ENCODE assay signal across 22 cellular contexts in the genomic region with DNA sequence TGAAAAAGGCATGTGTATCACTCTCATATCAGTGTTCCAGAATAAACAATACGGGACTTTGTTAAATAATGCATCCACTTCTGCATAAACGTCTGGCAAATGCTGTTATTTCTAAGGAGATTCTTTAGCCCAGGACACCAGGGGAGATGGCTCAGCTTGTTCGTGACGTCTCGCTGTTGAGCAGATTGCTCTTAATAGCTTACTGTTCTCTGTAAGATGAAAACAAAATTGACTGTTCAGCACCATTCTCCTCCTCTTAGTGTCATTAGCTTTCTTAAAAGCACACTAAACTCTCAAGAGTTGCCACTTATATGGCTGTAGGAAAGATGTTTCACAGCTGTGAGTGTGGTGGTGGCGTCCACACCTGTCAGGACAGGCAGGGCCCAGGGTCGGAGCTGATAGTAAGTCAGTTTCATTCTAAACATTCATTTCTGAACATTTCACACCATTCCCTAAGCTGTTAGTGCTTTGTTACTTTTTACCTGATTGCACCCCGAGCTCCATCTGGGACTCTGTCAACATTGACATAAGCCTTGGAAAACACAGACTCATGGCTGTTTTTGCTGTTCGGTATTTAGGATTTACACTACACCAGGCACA.
DNase-seq lines count a peak whose midpoint lies in the region; TF ChIP-seq lines count a peak whose summit lies in the region.
"Had no signal": no experiment of that assay in that cellular context is flagged by ENCODE, and none has a peak within 500 bp of the region (broad histone marks: within the 10 kb centered on the region; RNA-seq: fewer than 3 reads in every experiment).

No MANE protein-coding gene starts in this region.

- H3K9me2 ChIP-seq in hepatocyte (replicated peaks; ENCODE audit: insufficient read depth) = no peaks in the 10 kb centered on the region

- H3K36me3 ChIP-seq in hepatocyte (replicated peaks; ENCODE audit: insufficient read depth, low read depth) = no peaks in the 10 kb centered on the region
- no peaks in the 10 kb centered on the region for H3K36me3 ChIP-seq in Caco-2 (ENCODE audit: control insufficient read depth, insufficient read depth, low read length)
- H3K36me3 ChIP-seq: BE2C, vagina had no signal

- H3K9me3 ChIP-seq in hepatocyte (ENCODE audit: low read depth) = no peaks in the 10 kb centered on the region
- no peaks in the 10 kb centered on the region for H3K9me3 ChIP-seq in Caco-2
- H3K9me3 ChIP-seq: BE2C, vagina had no signal

- H3K9me3 Mint-ChIP-seq in Caco-2 (ENCODE audit: unreplicated experiment) = no peaks in the 10 kb centered on the region
- H3K9me3 Mint-ChIP-seq: central memory CD8-positive, alpha-beta T cell had no signal

- no peak overlapping the region for H2AFZ ChIP-seq in hepatocyte
- H2AFZ ChIP-seq: parathyroid adenoma had no signal

- H3K27ac Mint-ChIP-seq in Caco-2 (ENCODE audit: unreplicated experiment) = no peak overlapping the region
- H3K27ac Mint-ChIP-seq: H9 had no signal

- H3K27ac ChIP-seq in hepatocyte (peak overlapping the region; percentile 58), substantia nigra (ENCODE audit: low read depth, low read length, poor library complexity, severe bottlenecking) (peak overlapping the region; percentile 41)
- H3K27ac ChIP-seq: parathyroid adenoma, SK-N-MC, vagina had no signal

- H3K4me3 Mint-ChIP-seq in Caco-2 (ENCODE audit: unreplicated experiment) = no peak overlapping the region
- H3K4me3 Mint-ChIP-seq: central memory CD8-positive, alpha-beta T cell; H9 had no signal

- peaks cover 34% of the 10 kb centered on the region for H3K36me3 Mint-ChIP-seq in Caco-2 (ENCODE audit: insufficient read depth, unreplicated experiment)

- peaks cover 26% of the 10 kb centered on the region for H3K4me1 Mint-ChIP-seq in Caco-2 (ENCODE audit: low read depth, unreplicated experiment)

- peaks cover 6% of the 10 kb centered on the region for H3K79me2 ChIP-seq in hepatocyte

- POLR2A ChIA-PET in Caco-2 (lab: Charles Lee) = interaction anchor here (0.6 to 1.2 kb wide), 2 partner anchors 19 to 29 kb away, joined by 3 to 6 read pairs; no protein-coding TSS in a partner anchor

- H3K4me2 ChIP-seq in hepatocyte = peak overlapping the region; percentile 45

- DNase-seq in NCI-H1436 (lab: John Stamatoyannopoulos, UW) (peak; percentile 11), NCI-H1436 treated with DMSO at 0.1 percent for 48 hours (lab: John Stamatoyannopoulos, UW) (no peak), NCI-H69 (lab: John Stamatoyannopoulos, UW) (peak; percentile 84), hepatocyte (ENCODE audit: low spot score) (peak; percentile 32), substantia nigra (lab: John Stamatoyannopoulos, UW) (peak in 1 of 49 donors; percentile 25), Caco-2 (no peak), NK-92 (lab: John Stamatoyannopoulos, UW; ENCODE audit: unreplicated experiment) (no peak)
- no peak for DNase-seq in stimulated activated CD4-positive, alpha-beta T cell treated with anti-CD3 and anti-CD28 coated beads, Interleukin-4, amount 100 ng/mL, for 1 hour
- DNase-seq: activated CD8-positive, alpha-beta memory T cell treated with anti-CD3 and anti-CD28 coated beads for 24 hours; activated naive CD4-positive, alpha-beta T cell treated with anti-CD3 and anti-CD28 coated beads, Interleukin-2, amount 50 U/mL, for 16 hours; activated T-cell treated with anti-CD3 and anti-CD28 coated beads, Interleukin-2, amount 50 U/mL, for 48 hours; aorta; BE2C; effector memory CD4-positive, alpha-beta T cell; H9; naive B cell; NCI-H2029 treated with DMSO at 0.1 percent for 48 hours; NK-92 treated with Interleukin-12 subunit alpha and Interleukin-12 subunit beta, amount 100 ng/mL, for 24 hours had no signal

- intact Hi-C loops in Caco-2 (cut with micrococcal nuclease; ENCODE audit: unreplicated experiment) = no loop called here

- CTCF ChIA-PET in Caco-2 (lab: Charles Lee) = interaction anchor here (1.0 to 1.2 kb wide), 3 partner anchors 16 to 198 kb away, joined by 3 to 5 read pairs (median 3); no protein-coding TSS in a partner anchor

- H3K4me3 ChIP-seq in hepatocyte = no peak overlapping the region
- H3K4me3 ChIP-seq in Caco-2 (ENCODE audit: low read depth, low read length) = no peak overlapping the region
- H3K4me3 ChIP-seq: SK-N-MC, vagina had no signal

- H3K4me1 ChIP-seq in hepatocyte (ENCODE audit: insufficient read depth) (peaks cover 9% of the 10 kb centered on the region), Caco-2 (peaks cover 25% of the 10 kb centered on the region)
- H3K4me1 ChIP-seq: parathyroid adenoma, vagina had no signal

- BruUV-seq in Caco-2 (replicated peaks; lab: Mats Ljungman, UMichigan) = no TSS peak

- H4K20me1 ChIP-seq in hepatocyte (ENCODE audit: insufficient read depth, poor library complexity, severe bottlenecking) = no peaks in the 10 kb centered on the region

- no peaks in the 10 kb centered on the region for H3K27me3 Mint-ChIP-seq in Caco-2 (ENCODE audit: insufficient read depth, unreplicated experiment)
- H3K27me3 Mint-ChIP-seq: central memory CD8-positive, alpha-beta T cell; naive B cell had no signal

- H3K27me3 ChIP-seq in hepatocyte = no peaks in the 10 kb centered on the region
- no peaks in the 10 kb centered on the region for H3K27me3 ChIP-seq in Caco-2 (replicated peaks; ENCODE audit: control insufficient read depth, insufficient read depth, low read length)
- H3K27me3 ChIP-seq: BE2C, vagina had no signal

- 46% methylated on average over 9 of the region's 9 CpGs for WGBS in hepatocyte (ENCODE audit: low lambda C conversion rate, missing lambda C conversion rate)

- TF ChIP-seq CTCF in hepatocyte (IDR thresholded peaks at IDR 0.05; ENCODE audit: poor library complexity) (no peak), Caco-2 (IDR thresholded peaks at IDR 0.05; ENCODE audit: insufficient read depth in 1 of 2, low read depth in 1 of 2, low read length in 1 of 2, severe bottlenecking in 1 of 2, unreplicated experiment in 1 of 2) (no peak)

Comparison
In these comparisons a context has a peak if more than half of its experiments do, and no peak if none do; other contexts are left out.
1. DNase-seq: peak in NCI-H1436 (single experiment), NCI-H69 (single experiment) and hepatocyte (single experiment); none in NCI-H1436 treated with DMSO at 0.1 percent for 48 hours (single experiment), Caco-2 (0 of 2), NK-92 (single experiment) and stimulated activated CD4-positive, alpha-beta T cell treated with anti-CD3 and anti-CD28 coated beads, Interleukin-4, amount 100 ng/mL, for 1 hour (single experiment).